In the genomic region with DNA sequence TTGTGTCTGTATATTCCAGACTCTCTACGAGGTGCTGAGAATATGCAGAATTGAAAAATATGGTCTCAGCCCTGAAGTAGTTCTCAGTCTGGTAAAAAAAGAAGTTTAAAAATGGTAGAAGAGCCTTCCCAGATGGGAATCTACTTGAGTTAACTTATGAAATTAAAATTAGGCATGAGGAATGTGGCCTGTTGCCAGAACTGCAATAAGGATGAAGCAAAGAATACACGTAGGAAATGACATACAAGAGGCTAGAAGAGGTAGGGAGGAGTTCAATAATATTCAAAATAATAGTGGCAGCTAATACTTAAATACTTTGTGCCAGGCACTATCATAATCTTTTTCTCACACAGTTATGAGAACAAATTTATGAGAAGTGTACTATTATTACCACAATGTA, we compare ENCODE assay signal across 1 cellular context.
TF ChIP-seq lines count a peak whose summit lies in the region.

No MANE protein-coding gene starts in this region.

TF ChIP-seq in IMR-90, 13 proteins besides CTCF, POLR2A, EP300 and RAD21 (continued from another document):
- TF ChIP-seq NFE2L2 (IDR thresholded peaks at IDR 0.05; ENCODE audit: low read depth, low read length) (no peak), FOS (IDR thresholded peaks at IDR 0.05; ENCODE audit: low read depth, low read length) (no peak)
